1 cellular context compared by ENCODE assay signal in the genomic region with DNA sequence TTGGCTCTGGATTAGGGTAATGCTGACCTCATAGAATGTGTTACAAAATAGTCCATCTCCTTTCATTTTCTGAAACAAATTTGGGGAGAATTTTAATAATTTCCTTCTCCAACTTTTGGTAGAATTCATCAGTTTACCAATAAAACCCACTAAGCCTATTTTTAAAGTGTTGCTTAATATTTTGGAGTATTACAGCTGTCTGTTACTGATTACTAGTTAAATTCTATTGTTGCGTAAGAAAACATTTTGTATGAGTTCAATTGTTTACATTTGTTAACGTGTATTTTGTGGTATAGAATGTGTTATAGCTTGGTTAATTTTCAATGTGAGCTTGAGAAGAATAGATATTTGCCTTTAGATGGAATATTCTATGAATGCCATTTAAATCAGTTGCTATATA.
TF ChIP-seq lines count a peak whose summit lies in the region.

No MANE protein-coding gene starts in this region.

TF ChIP-seq in GM12878, 131 proteins besides CTCF, POLR2A, EP300 and RAD21:
- TF ChIP-seq MEF2B (IDR thresholded peaks at IDR 0.05; ENCODE audit: partially characterized antibody, poor library complexity, severe bottlenecking) = no peak
- TF ChIP-seq, protein P1, sequence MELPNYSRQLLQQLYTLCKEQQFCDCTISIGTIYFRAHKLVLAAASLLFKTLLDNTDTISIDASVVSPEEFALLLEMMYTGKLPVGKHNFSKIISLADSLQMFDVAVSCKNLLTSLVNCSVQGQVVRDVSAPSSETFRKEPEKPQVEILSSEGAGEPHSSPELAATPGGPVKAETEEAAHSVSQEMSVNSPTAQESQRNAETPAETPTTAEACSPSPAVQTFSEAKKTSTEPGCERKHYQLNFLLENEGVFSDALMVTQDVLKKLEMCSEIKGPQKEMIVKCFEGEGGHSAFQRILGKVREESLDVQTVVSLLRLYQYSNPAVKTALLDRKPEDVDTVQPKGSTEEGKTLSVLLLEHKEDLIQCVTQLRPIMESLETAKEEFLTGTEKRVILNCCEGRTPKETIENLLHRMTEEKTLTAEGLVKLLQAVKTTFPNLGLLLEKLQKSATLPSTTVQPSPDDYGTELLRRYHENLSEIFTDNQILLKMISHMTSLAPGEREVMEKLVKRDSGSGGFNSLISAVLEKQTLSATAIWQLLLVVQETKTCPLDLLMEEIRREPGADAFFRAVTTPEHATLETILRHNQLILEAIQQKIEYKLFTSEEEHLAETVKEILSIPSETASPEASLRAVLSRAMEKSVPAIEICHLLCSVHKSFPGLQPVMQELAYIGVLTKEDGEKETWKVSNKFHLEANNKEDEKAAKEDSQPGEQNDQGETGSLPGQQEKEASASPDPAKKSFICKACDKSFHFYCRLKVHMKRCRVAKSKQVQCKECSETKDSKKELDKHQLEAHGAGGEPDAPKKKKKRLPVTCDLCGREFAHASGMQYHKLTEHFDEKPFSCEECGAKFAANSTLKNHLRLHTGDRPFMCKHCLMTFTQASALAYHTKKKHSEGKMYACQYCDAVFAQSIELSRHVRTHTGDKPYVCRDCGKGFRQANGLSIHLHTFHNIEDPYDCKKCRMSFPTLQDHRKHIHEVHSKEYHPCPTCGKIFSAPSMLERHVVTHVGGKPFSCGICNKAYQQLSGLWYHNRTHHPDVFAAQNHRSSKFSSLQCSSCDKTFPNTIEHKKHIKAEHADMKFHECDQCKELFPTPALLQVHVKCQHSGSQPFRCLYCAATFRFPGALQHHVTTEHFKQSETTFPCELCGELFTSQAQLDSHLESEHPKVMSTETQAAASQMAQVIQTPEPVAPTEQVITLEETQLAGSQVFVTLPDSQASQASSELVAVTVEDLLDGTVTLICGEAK (IDR thresholded peaks at IDR 0.05; ENCODE audit: borderline replicate concordance) = no peak
- TF ChIP-seq, protein P2, sequence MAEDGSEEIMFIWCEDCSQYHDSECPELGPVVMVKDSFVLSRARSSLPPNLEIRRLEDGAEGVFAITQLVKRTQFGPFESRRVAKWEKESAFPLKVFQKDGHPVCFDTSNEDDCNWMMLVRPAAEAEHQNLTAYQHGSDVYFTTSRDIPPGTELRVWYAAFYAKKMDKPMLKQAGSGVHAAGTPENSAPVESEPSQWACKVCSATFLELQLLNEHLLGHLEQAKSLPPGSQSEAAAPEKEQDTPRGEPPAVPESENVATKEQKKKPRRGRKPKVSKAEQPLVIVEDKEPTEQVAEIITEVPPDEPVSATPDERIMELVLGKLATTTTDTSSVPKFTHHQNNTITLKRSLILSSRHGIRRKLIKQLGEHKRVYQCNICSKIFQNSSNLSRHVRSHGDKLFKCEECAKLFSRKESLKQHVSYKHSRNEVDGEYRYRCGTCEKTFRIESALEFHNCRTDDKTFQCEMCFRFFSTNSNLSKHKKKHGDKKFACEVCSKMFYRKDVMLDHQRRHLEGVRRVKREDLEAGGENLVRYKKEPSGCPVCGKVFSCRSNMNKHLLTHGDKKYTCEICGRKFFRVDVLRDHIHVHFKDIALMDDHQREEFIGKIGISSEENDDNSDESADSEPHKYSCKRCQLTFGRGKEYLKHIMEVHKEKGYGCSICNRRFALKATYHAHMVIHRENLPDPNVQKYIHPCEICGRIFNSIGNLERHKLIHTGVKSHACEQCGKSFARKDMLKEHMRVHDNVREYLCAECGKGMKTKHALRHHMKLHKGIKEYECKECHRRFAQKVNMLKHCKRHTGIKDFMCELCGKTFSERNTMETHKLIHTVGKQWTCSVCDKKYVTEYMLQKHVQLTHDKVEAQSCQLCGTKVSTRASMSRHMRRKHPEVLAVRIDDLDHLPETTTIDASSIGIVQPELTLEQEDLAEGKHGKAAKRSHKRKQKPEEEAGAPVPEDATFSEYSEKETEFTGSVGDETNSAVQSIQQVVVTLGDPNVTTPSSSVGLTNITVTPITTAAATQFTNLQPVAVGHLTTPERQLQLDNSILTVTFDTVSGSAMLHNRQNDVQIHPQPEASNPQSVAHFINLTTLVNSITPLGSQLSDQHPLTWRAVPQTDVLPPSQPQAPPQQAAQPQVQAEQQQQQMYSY (CRISPR knock-in tag; IDR thresholded peaks at IDR 0.05) = no peak
- TF ChIP-seq ZSCAN29 (IDR thresholded peaks at IDR 0.05) = no peak
- TF ChIP-seq TCF12 (IDR thresholded peaks at IDR 0.05; ENCODE audit: low read depth, low read length) = no peak
- no peak for TF ChIP-seq RBBP5 (conservative IDR thresholded peaks at IDR 0.05)
- no peak for TF ChIP-seq IRF4 (IDR thresholded peaks at IDR 0.05; ENCODE audit: low read depth, low read length)
- no peak for TF ChIP-seq RUNX3 (IDR thresholded peaks at IDR 0.05; ENCODE audit: low read length)
- no peak for TF ChIP-seq LARP7 (IDR thresholded peaks at IDR 0.05)
- no peak for TF ChIP-seq CBX3 (IDR thresholded peaks at IDR 0.05; ENCODE audit: borderline replicate concordance, low read depth)
- no peak for TF ChIP-seq SRF (IDR thresholded peaks at IDR 0.05; ENCODE audit: low read depth in 2 of 2, low read length in 2 of 2)
- no peak for TF ChIP-seq CHD4 (IDR thresholded peaks at IDR 0.05)
- TF ChIP-seq RELB (IDR thresholded peaks at IDR 0.05; ENCODE audit: low read depth) = no peak
- TF ChIP-seq, protein P3, sequence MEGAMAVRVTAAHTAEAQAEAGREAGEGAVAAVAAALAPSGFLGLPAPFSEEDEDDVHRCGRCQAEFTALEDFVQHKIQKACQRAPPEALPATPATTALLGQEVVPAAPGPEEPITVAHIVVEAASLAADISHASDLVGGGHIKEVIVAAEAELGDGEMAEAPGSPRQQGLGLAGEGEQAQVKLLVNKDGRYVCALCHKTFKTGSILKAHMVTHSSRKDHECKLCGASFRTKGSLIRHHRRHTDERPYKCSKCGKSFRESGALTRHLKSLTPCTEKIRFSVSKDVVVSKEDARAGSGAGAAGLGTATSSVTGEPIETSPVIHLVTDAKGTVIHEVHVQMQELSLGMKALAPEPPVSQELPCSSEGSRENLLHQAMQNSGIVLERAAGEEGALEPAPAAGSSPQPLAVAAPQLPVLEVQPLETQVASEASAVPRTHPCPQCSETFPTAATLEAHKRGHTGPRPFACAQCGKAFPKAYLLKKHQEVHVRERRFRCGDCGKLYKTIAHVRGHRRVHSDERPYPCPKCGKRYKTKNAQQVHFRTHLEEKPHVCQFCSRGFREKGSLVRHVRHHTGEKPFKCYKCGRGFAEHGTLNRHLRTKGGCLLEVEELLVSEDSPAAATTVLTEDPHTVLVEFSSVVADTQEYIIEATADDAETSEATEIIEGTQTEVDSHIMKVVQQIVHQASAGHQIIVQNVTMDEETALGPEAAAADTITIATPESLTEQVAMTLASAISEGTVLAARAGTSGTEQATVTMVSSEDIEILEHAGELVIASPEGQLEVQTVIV (IDR thresholded peaks at IDR 0.05; ENCODE audit: borderline replicate concordance, partially characterized antibody) = no peak
